In genomic region chr4:116531870-116532269, GRCh38 we compare ENCODE assay signal across 17 cellular contexts.
A peak's percentile ranks its signal among the peaks of the same experiment; 100 is the strongest.
DNase-seq lines count a peak whose midpoint lies in the region; ATAC-seq and TF ChIP-seq lines count a peak whose summit lies in the region.
"Had no signal": no experiment of that assay in that cellular context is flagged by ENCODE, and none has a peak within 500 bp of the region (broad histone marks: within the 10 kb centered on the region; RNA-seq: fewer than 3 reads in every experiment).

No MANE protein-coding gene starts in this region.

- H3K4me3 ChIP-seq in mesenchymal stem cell (ENCODE audit: insufficient read depth in 1 of 2, low read depth in 1 of 2, low read length in 2 of 2): no peak overlapping the region
- H3K4me3 ChIP-seq in heart right ventricle: no peak overlapping the region
- H3K4me3 ChIP-seq: breast epithelium, prostate gland had no signal

- in situ Hi-C loops in ACHN (cut with HindIII; ENCODE audit: low pct_ligation_motif_present, low pct_unique_long_range_greater_than_20kb, low sequenced_read_pairs): no loop called here

- peak; percentile 27 for DNase-seq in OCI-M1 (lab: John Stamatoyannopoulos, UW)
- DNase-seq in mesenchymal stem cell: peak; percentile 27
- DNase-seq in ACHN: no peak
- no peak for DNase-seq in SIG-M5 treated with dmso at 0.1 percent for 504 hours (lab: John Stamatoyannopoulos, UW; ENCODE audit: unreplicated experiment)
- DNase-seq in heart right ventricle: no peak
- DNase-seq in activated effector memory CD4-positive, alpha-beta T cell treated with anti-CD3 and anti-CD28 coated beads, Interleukin-2, amount 50 U/mL, for 16 hours: no peak
- DNase-seq: COR-L47; IMR-90; NCI-H2171; stimulated activated CD4-positive, alpha-beta T cell treated with anti-CD3 and anti-CD28 coated beads, Interleukin-2, amount 100 ng/mL, for 48 hours; stimulated activated naive CD8-positive, alpha-beta T cell treated with anti-CD3 and anti-CD28 coated beads, Interleukin-15, amount 100 ng/mL, for 72 hours had no signal

- H2BK120ac ChIP-seq in mesenchymal stem cell (ENCODE audit: low read depth, low read length): peak overlapping the region; percentile 49

- no peak overlapping the region for H3K14ac ChIP-seq in mesenchymal stem cell (ENCODE audit: low read length in 2 of 2)

- TF ChIP-seq CTCF in heart right ventricle (IDR thresholded peaks at IDR 0.05): no peak

- H2AK5ac ChIP-seq in mesenchymal stem cell (ENCODE audit: low read length, severe bottlenecking): no peak overlapping the region

- H3K9ac ChIP-seq in mesenchymal stem cell (ENCODE audit: low read length): no peak overlapping the region

- H2BK15ac ChIP-seq in mesenchymal stem cell (ENCODE audit: low read depth, poor library complexity, severe bottlenecking): no peak overlapping the region

- no peak overlapping the region for H3K18ac ChIP-seq in mesenchymal stem cell (ENCODE audit: low read depth in 1 of 2, low read length in 2 of 2)

- H3K79me1 ChIP-seq in mesenchymal stem cell (replicated peaks; ENCODE audit: low read length, poor library complexity, severe bottlenecking): no peaks in the 10 kb centered on the region

- H4K91ac ChIP-seq in mesenchymal stem cell (ENCODE audit: low read length): no peak overlapping the region

- H4K8ac ChIP-seq in mesenchymal stem cell (ENCODE audit: low read length): no peak overlapping the region

- H2AFZ ChIP-seq in mesenchymal stem cell (ENCODE audit: low read depth, low read length): peak overlapping the region; percentile 5

- H2BK5ac ChIP-seq in mesenchymal stem cell (ENCODE audit: low read depth, low read length, poor library complexity, severe bottlenecking): no peak overlapping the region

- H3K4ac ChIP-seq in mesenchymal stem cell (ENCODE audit: low read depth in 1 of 2, low read length in 2 of 2): peak overlapping the region in 1 of 2 experiments; percentile 41

- ATAC-seq in GM18508 (IDR thresholded peaks at IDR 0.05; ENCODE audit: insufficient read depth, unreplicated experiment): peak; percentile 68
- peak; percentile 51 for ATAC-seq in HG03039 (IDR thresholded peaks at IDR 0.05; ENCODE audit: unreplicated experiment)
- no peak for ATAC-seq in heart right ventricle
- ATAC-seq: stimulated activated naive CD8-positive, alpha-beta T cell treated with anti-CD3 and anti-CD28 coated beads, Interleukin-15, amount 100 ng/mL, for 72 hours had no signal

- H3K27ac ChIP-seq in mesenchymal stem cell (ENCODE audit: low read length, poor library complexity, severe bottlenecking): no peak overlapping the region
- H3K27ac ChIP-seq in heart right ventricle: no peak overlapping the region
- H3K27ac ChIP-seq: breast epithelium, epithelial cell of prostate, prostate gland, VCaP had no signal

- WGBS in mesenchymal stem cell: 34% methylated on average over 5 of the region's 5 CpGs
- WGBS in heart right ventricle, 2 donors: 29 to 33% methylated on average over 5 of the region's 5 CpGs

- intact Hi-C loops in heart right ventricle (cut with DNase I): no loop called here

- H3K4me2 ChIP-seq in mesenchymal stem cell (ENCODE audit: low read length, poor library complexity, severe bottlenecking): no peak overlapping the region

- H3K9me3 ChIP-seq in mesenchymal stem cell (ENCODE audit: control insufficient read depth, low read length) (no peaks in the 10 kb centered on the region), heart right ventricle (peaks cover 0 to 4% (median 0%) of the 10 kb centered on the region in 11 donors)
- H3K9me3 ChIP-seq: breast epithelium, prostate gland had no signal

- H2BK12ac ChIP-seq in mesenchymal stem cell (ENCODE audit: low read length in 2 of 2): no peak overlapping the region

- no peak overlapping the region for H3K23ac ChIP-seq in mesenchymal stem cell (ENCODE audit: low read length in 2 of 2)

- no peaks in the 10 kb centered on the region for H3K4me1 ChIP-seq in mesenchymal stem cell (ENCODE audit: control insufficient read depth, insufficient read depth, low read depth, low read length)
- H3K4me1 ChIP-seq in heart right ventricle: no peaks in the 10 kb centered on the region
- H3K4me1 ChIP-seq: breast epithelium, prostate gland had no signal

- H3K36me3 ChIP-seq in mesenchymal stem cell (ENCODE audit: control insufficient read depth in 1 of 2, insufficient read depth in 2 of 2, low read depth in 1 of 2, low read length in 2 of 2) (no peaks in the 10 kb centered on the region), heart right ventricle (no peaks in the 10 kb centered on the region)
- H3K36me3 ChIP-seq: breast epithelium, prostate gland had no signal

- H3K27me3 ChIP-seq in mesenchymal stem cell (ENCODE audit: control insufficient read depth in 1 of 2, insufficient read depth in 1 of 2, low read length in 2 of 2): no peaks in the 10 kb centered on the region
- no peaks in the 10 kb centered on the region for H3K27me3 ChIP-seq in heart right ventricle
- H3K27me3 ChIP-seq: breast epithelium had no signal

Comparison
In these comparisons a context has a peak if more than half of its experiments do, and no peak if none do; other contexts are left out.
1. ATAC-seq: peak in GM18508 (single experiment) and HG03039 (single experiment); none in heart right ventricle (0 of 8).
2. DNase-seq: peak in OCI-M1 (single experiment) and mesenchymal stem cell (single experiment); none in ACHN (single experiment), SIG-M5 treated with dmso at 0.1 percent for 504 hours (single experiment), heart right ventricle (0 of 2) and activated effector memory CD4-positive, alpha-beta T cell treated with anti-CD3 and anti-CD28 coated beads, Interleukin-2, amount 50 U/mL, for 16 hours (single experiment).